In the genomic region with DNA sequence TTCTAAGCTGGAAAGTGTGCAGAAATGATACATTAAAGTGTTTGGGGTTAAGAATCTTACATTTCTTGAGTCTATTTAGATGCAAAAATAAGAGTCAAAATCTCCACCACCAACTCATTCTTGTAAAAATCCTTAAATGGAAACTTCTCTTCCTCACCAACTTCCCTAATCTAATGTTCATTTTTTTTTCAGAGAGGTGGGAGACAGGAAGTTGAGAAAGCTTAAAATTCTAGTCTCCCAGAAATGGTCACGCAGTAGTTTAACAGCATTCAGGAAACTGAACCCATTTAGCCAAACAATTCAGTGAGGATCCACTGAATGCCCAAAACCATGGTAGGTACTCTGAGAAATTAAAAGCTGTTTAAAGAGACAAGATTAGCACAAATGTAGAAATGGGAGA, we compare ENCODE assay signal across 18 cellular contexts.
"Had no signal": no experiment of that assay in that cellular context is flagged by ENCODE, and none has a peak within 500 bp of the region (broad histone marks: within the 10 kb centered on the region; RNA-seq: fewer than 3 reads in every experiment).

No MANE protein-coding gene starts in this region.

- H3K4me2 ChIP-seq: neural progenitor cell had no signal

- H3K4me1 ChIP-seq: parathyroid adenoma, tibial artery had no signal

- H3K36me3 Mint-ChIP-seq: activated naive CD4-positive, alpha-beta T cell treated with anti-CD3 and anti-CD28 coated beads, Interleukin-2, amount 50 U/mL, for 72 hours; brain; stimulated activated effector memory CD8-positive, alpha-beta T cell treated with anti-CD3 and anti-CD28 coated beads, Interleukin-12 subunit alpha, Interleukin-12 subunit beta, amount 100 ng/mL, for 72 hours had no signal

- H3K9ac ChIP-seq: neural progenitor cell, parathyroid adenoma had no signal

- H3K27ac Mint-ChIP-seq: activated naive CD4-positive, alpha-beta T cell treated with anti-CD3 and anti-CD28 coated beads, Interleukin-2, amount 50 U/mL, for 72 hours; brain; endodermal cell; neural progenitor cell; stimulated activated effector memory CD8-positive, alpha-beta T cell treated with anti-CD3 and anti-CD28 coated beads, Interleukin-12 subunit alpha, Interleukin-12 subunit beta, amount 100 ng/mL, for 72 hours; T-helper 17 cell had no signal

- H3K4me1 Mint-ChIP-seq: central memory CD8-positive, alpha-beta T cell; endodermal cell; stimulated activated effector memory CD8-positive, alpha-beta T cell treated with anti-CD3 and anti-CD28 coated beads, Interleukin-12 subunit alpha, Interleukin-12 subunit beta, amount 100 ng/mL, for 72 hours; T-helper 17 cell had no signal

- H3K79me2 ChIP-seq: parathyroid adenoma had no signal

- H2AFZ ChIP-seq: neural progenitor cell, parathyroid adenoma had no signal

- H3K4me3 ChIP-seq: neural progenitor cell, tibial artery had no signal

- DNase-seq: activated CD4-positive, alpha-beta T cell treated with anti-CD3 and anti-CD28 coated beads, Interleukin-2, amount 50 U/mL, for 48 hours; activated CD4-positive, CD25-positive, alpha-beta regulatory T cell treated with anti-CD3 and anti-CD28 coated beads, Interleukin-2, amount 50 U/mL, for 72 hours; activated effector memory CD4-positive, alpha-beta T cell treated with anti-CD3 and anti-CD28 coated beads, Interleukin-2, amount 50 U/mL, for 16 hours; activated T-cell treated with anti-CD3 and anti-CD28 coated beads, Interleukin-2, amount 50 U/mL, for 4 hours; amniotic stem cell; cortex of kidney; endodermal cell; erythroblast; hippocampal formation; retina; T-helper 17 cell; tibial artery had no signal

- H3K27ac ChIP-seq: neural progenitor cell, parathyroid adenoma, tibial artery had no signal

- H3K36me3 ChIP-seq: neural progenitor cell, tibial artery had no signal

- H3K9me3 ChIP-seq: tibial artery had no signal

- H3K9me3 Mint-ChIP-seq: activated naive CD4-positive, alpha-beta T cell treated with anti-CD3 and anti-CD28 coated beads, Interleukin-2, amount 50 U/mL, for 72 hours; activated T-cell treated with anti-CD3 and anti-CD28 coated beads, Interleukin-2, amount 50 U/mL, for 4 hours; central memory CD8-positive, alpha-beta T cell; stimulated activated effector memory CD8-positive, alpha-beta T cell treated with anti-CD3 and anti-CD28 coated beads, Interleukin-12 subunit alpha, Interleukin-12 subunit beta, amount 100 ng/mL, for 72 hours had no signal

- H3K27me3 Mint-ChIP-seq: brain had no signal

- H3K4me3 Mint-ChIP-seq: activated T-cell treated with anti-CD3 and anti-CD28 coated beads, Interleukin-2, amount 50 U/mL, for 4 hours; brain; central memory CD8-positive, alpha-beta T cell; endodermal cell; neural progenitor cell; stimulated activated effector memory CD8-positive, alpha-beta T cell treated with anti-CD3 and anti-CD28 coated beads, Interleukin-12 subunit alpha, Interleukin-12 subunit beta, amount 100 ng/mL, for 72 hours; T-helper 17 cell had no signal

- H3K27me3 ChIP-seq: neural progenitor cell, tibial artery had no signal

- ATAC-seq: activated naive CD4-positive, alpha-beta T cell treated with anti-CD3 and anti-CD28 coated beads, Interleukin-2, amount 50 U/mL, for 72 hours; activated T-cell treated with anti-CD3 and anti-CD28 coated beads, Interleukin-2, amount 50 U/mL, for 4 hours; stimulated activated effector memory CD8-positive, alpha-beta T cell treated with anti-CD3 and anti-CD28 coated beads, Interleukin-12 subunit alpha, Interleukin-12 subunit beta, amount 100 ng/mL, for 72 hours; T-helper 17 cell had no signal
